In genomic region chr2:224126459-224126858, GRCh38 we compare ENCODE assay signal across 18 cellular contexts.
DNase-seq lines count a peak whose midpoint lies in the region; ATAC-seq and TF ChIP-seq lines count a peak whose summit lies in the region.
"Had no signal": no experiment of that assay in that cellular context is flagged by ENCODE, and none has a peak within 500 bp of the region (broad histone marks: within the 10 kb centered on the region; RNA-seq: fewer than 3 reads in every experiment).

No MANE protein-coding gene starts in this region.

- H2BK12ac ChIP-seq in trophoblast cell (ENCODE audit: low read length): peak overlapping the region; percentile 84

- H3K9me3 ChIP-seq in adipocyte (ENCODE audit: control insufficient read depth, low read length) (peaks cover 5% of the 10 kb centered on the region), right atrium auricular region (no peaks in the 10 kb centered on the region), trophoblast cell (ENCODE audit: insufficient read depth, low read depth, low read length) (peaks cover 3% of the 10 kb centered on the region)
- H3K9me3 ChIP-seq: Caco-2, Peyer's patch had no signal

- H4K8ac ChIP-seq in trophoblast cell (ENCODE audit: low read depth, low read length): no peak overlapping the region

- no peak overlapping the region for H3K4ac ChIP-seq in trophoblast cell (ENCODE audit: low read depth, low read length)

- no peak overlapping the region for H3K14ac ChIP-seq in trophoblast cell (ENCODE audit: low read length)

- H3K27me3 ChIP-seq in adipocyte (replicated peaks; ENCODE audit: control insufficient read depth, insufficient read depth, low read length) (no peaks in the 10 kb centered on the region), right atrium auricular region (no peaks in the 10 kb centered on the region), trophoblast cell (ENCODE audit: insufficient read depth, low read length) (no peaks in the 10 kb centered on the region)
- H3K27me3 ChIP-seq: Peyer's patch had no signal

- H3K27ac ChIP-seq in right atrium auricular region: peak overlapping the region; percentile 17 to 45
- no peak overlapping the region for H3K27ac ChIP-seq in trophoblast cell (ENCODE audit: low read depth, low read length)
- H3K27ac ChIP-seq: Peyer's patch had no signal

- no peaks in the 10 kb centered on the region for H3K79me2 ChIP-seq in trophoblast cell (ENCODE audit: control insufficient read depth, insufficient read depth, low read length, poor library complexity)

- no peak overlapping the region for H3K23ac ChIP-seq in trophoblast cell (ENCODE audit: low read length)

- no peak overlapping the region for H4K12ac ChIP-seq in trophoblast cell (ENCODE audit: low read depth, low read length)

- DNase-seq in AG20443 (ENCODE audit: low spot score) (peak; percentile 54), adipocyte (ENCODE audit: low read depth) (no peak), right atrium auricular region (ENCODE audit: low spot score) (no peak), trophoblast cell (no peak), HPDE6-E6E7 (ENCODE audit: extremely low spot score) (no peak)
- DNase-seq: Caco-2; CD4-positive, CD25-positive, alpha-beta regulatory T cell; EL; NCI-H1105 treated with DMSO at 0.1 percent for 48 hours; NCI-H1694 treated with DMSO at 0.1 percent for 48 hours; NCI-H2107; NCI-H226; NCI-H524 treated with DMSO at 0.1 percent for 48 hours; Peyer's patch; SHP77 treated with DMSO at 0.1 percent for 48 hours had no signal

- no peak overlapping the region for H2AK5ac ChIP-seq in trophoblast cell (ENCODE audit: low read length)

- H3K9ac ChIP-seq in adipocyte (ENCODE audit: low read length) (peak overlapping the region; percentile 53), trophoblast cell (ENCODE audit: low read length) (no peak overlapping the region)

- no peaks in the 10 kb centered on the region for H3K36me3 ChIP-seq in adipocyte (ENCODE audit: control insufficient read depth, insufficient read depth, low read length, severe bottlenecking)
- no peaks in the 10 kb centered on the region for H3K36me3 ChIP-seq in right atrium auricular region
- no peaks in the 10 kb centered on the region for H3K36me3 ChIP-seq in trophoblast cell (ENCODE audit: control insufficient read depth in 1 of 2, insufficient read depth in 2 of 2, low read length in 2 of 2)
- H3K36me3 ChIP-seq: Peyer's patch had no signal

- ATAC-seq in GM21390 (IDR thresholded peaks at IDR 0.05; ENCODE audit: unreplicated experiment) (no peak), GM18502 (IDR thresholded peaks at IDR 0.05; ENCODE audit: poor library complexity, unreplicated experiment) (no peak), GM19395 (IDR thresholded peaks at IDR 0.05; ENCODE audit: unreplicated experiment) (no peak)

- WGBS in trophoblast cell (ENCODE audit: extremely low coverage, insufficient coverage, insufficient read length): no CpG with 5 or more reads among the region's 6 CpGs

- TF ChIP-seq CTCF in right atrium auricular region (IDR thresholded peaks at IDR 0.05): no peak

- H2AFZ ChIP-seq in trophoblast cell (ENCODE audit: insufficient read depth, low read length, poor library complexity): no peak overlapping the region

- H3K4me3 ChIP-seq in adipocyte (ENCODE audit: low read length) (no peak overlapping the region), right atrium auricular region (no peak overlapping the region), trophoblast cell (ENCODE audit: low read depth, low read length) (no peak overlapping the region)
- H3K4me3 ChIP-seq: Peyer's patch had no signal

- no peak overlapping the region for H2BK120ac ChIP-seq in trophoblast cell (ENCODE audit: insufficient read depth, low read length, poor library complexity)

- no peak overlapping the region for H2BK5ac ChIP-seq in trophoblast cell (ENCODE audit: low read depth, low read length, poor library complexity)

- no peak overlapping the region for H3K18ac ChIP-seq in trophoblast cell (ENCODE audit: low read length)

- H4K91ac ChIP-seq in trophoblast cell (ENCODE audit: low read depth, low read length): no peak overlapping the region

- H3K79me1 ChIP-seq in trophoblast cell (ENCODE audit: low read length): no peaks in the 10 kb centered on the region

- H3K4me1 ChIP-seq in adipocyte (ENCODE audit: control insufficient read depth, insufficient read depth, low read length) (peaks cover 26% of the 10 kb centered on the region), right atrium auricular region (peaks cover 0 to 7% of the 10 kb centered on the region in 2 donors), trophoblast cell (ENCODE audit: control insufficient read depth in 1 of 2, insufficient read depth in 2 of 2, low read length in 2 of 2) (peaks cover 0 to 3% of the 10 kb centered on the region in 2 experiments)
- H3K4me1 ChIP-seq: Caco-2, Peyer's patch had no signal

- no peak overlapping the region for H3K4me2 ChIP-seq in trophoblast cell (ENCODE audit: low read length)
